Comparison of ENCODE assay signal across 16 cellular contexts in genomic region chr6:136539967-136540366, GRCh38. TPM values are rescaled to one million over a fixed set of nuclear protein-coding genes. Genes with fewer than 3 reads are reported as not detected.
"Had no signal": no experiment of that assay in that cellular context is flagged by ENCODE, and none has a peak within 500 bp of the region (broad histone marks: within the 10 kb centered on the region; RNA-seq: fewer than 3 reads in every experiment).

No MANE protein-coding gene starts in this region.

- ATAC-seq: activated CD8-positive, alpha-beta T cell treated with anti-CD3 and anti-CD28 coated beads, Interleukin-2, amount 10 ng/mL, durations not matched to agents 7 days and 5 days; activated naive CD8-positive, alpha-beta T cell treated with anti-CD3 and anti-CD28 coated beads, Interleukin-2, amount 50 U/mL, for 24 hours; heart left ventricle; left ventricle myocardium superior had no signal

- H3K27me3 ChIP-seq: ascending aorta, colonic mucosa, heart left ventricle, thyroid gland, uterus had no signal

- H3K36me3 ChIP-seq: ascending aorta, colonic mucosa, heart left ventricle, thyroid gland, uterus had no signal

- H3K4me3 ChIP-seq: ascending aorta, colonic mucosa, heart left ventricle, skin epidermis, thyroid gland, uterus had no signal

- H3K4me1 ChIP-seq: ascending aorta, colonic mucosa, heart left ventricle, uterus had no signal

- H3K9me3 ChIP-seq: ascending aorta, colonic mucosa, heart left ventricle, thyroid gland, uterus had no signal

- H3K27ac ChIP-seq: ascending aorta, colonic mucosa, heart left ventricle, skin epidermis, uterus, VCaP had no signal

- DNase-seq: activated CD4-positive, alpha-beta T cell treated with anti-CD3 and anti-CD28 coated beads for 4 hours; activated CD8-positive, alpha-beta memory T cell treated with anti-CD3 and anti-CD28 coated beads, Interleukin-2, amount 50 U/mL, for 48 hours; activated CD8-positive, alpha-beta T cell treated with anti-CD3 and anti-CD28 coated beads, Interleukin-2, amount 10 ng/mL, durations not matched to agents 7 days and 5 days; activated naive CD4-positive, alpha-beta T cell; activated naive CD8-positive, alpha-beta T cell treated with anti-CD3 and anti-CD28 coated beads, Interleukin-2, amount 50 U/mL, for 24 hours; colonic mucosa; effector CD4-positive, alpha-beta T cell; foreskin melanocyte; heart left ventricle; left ventricle myocardium superior; mesendoderm; uterus had no signal

RNA-seq across cellular contexts. Expression of gene MAP7, which starts 10.3 kb away (rescaled TPM):
- total RNA-seq: ascending aorta had no signal
